Comparison of ENCODE assay signal across 11 cellular contexts in genomic region chr4:97153042-97153441, GRCh38.
DNase-seq lines count a peak whose midpoint lies in the region; ATAC-seq, FAIRE-seq and TF ChIP-seq lines count a peak whose summit lies in the region.
"Had no signal": no experiment of that assay in that cellular context is flagged by ENCODE, and none has a peak within 500 bp of the region (broad histone marks: within the 10 kb centered on the region; RNA-seq: fewer than 3 reads in every experiment).

No MANE protein-coding gene starts in this region.

- no peak overlapping the region for H3K27ac ChIP-seq in A673 (ENCODE audit: low read depth, low read length, poor library complexity, severe bottlenecking)
- H3K27ac ChIP-seq in hepatocyte, result no peak overlapping the region

- H3K9me2 ChIP-seq in hepatocyte (replicated peaks; ENCODE audit: insufficient read depth), result no peaks in the 10 kb centered on the region

- no peak overlapping the region for H3K27ac Mint-ChIP-seq in HFFc6
- H3K27ac Mint-ChIP-seq: CD4-positive, alpha-beta T cell; stimulated activated naive CD8-positive, alpha-beta T cell treated with anti-CD3 and anti-CD28 coated beads, Interleukin-15, Interleukin-2, amounts not matched to agents 100 ng/mL and 50 ng/mL, for 24 hours had no signal

- no peak overlapping the region for H3K4me2 ChIP-seq in hepatocyte

- H3K36me3 ChIP-seq in A673 (ENCODE audit: insufficient read depth, low read length, poor library complexity, severe bottlenecking) (no peaks in the 10 kb centered on the region), hepatocyte (replicated peaks; ENCODE audit: insufficient read depth, low read depth) (no peaks in the 10 kb centered on the region)

- no peaks in the 10 kb centered on the region for H3K27me3 ChIP-seq in A673 (replicated peaks; ENCODE audit: insufficient read depth, low read depth, low read length, poor library complexity)
- H3K27me3 ChIP-seq in hepatocyte, result no peaks in the 10 kb centered on the region

- no peaks in the 10 kb centered on the region for H3K79me2 ChIP-seq in hepatocyte

- peaks cover 31% of the 10 kb centered on the region for H3K9me3 Mint-ChIP-seq in HFFc6
- H3K9me3 Mint-ChIP-seq: CD4-positive, alpha-beta T cell; stimulated activated naive CD8-positive, alpha-beta T cell treated with anti-CD3 and anti-CD28 coated beads, Interleukin-15, Interleukin-2, amounts not matched to agents 100 ng/mL and 50 ng/mL, for 24 hours had no signal

- TF ChIP-seq CTCF in A673 (conservative IDR thresholded peaks at IDR 0.05; ENCODE audit: low read depth, low read length) (no peak), HFFc6 (IDR thresholded peaks at IDR 0.05) (peak; percentile 16; the same call in 1 of the 2 replicates), hepatocyte (IDR thresholded peaks at IDR 0.05; ENCODE audit: poor library complexity) (peak; percentile 59)

- in situ Hi-C loops in SK-MEL-5 (cut with HindIII; ENCODE audit: low pct_unique_long_range_greater_than_20kb, low sequenced_read_pairs), result no loop called here

- WGBS in hepatocyte (ENCODE audit: low lambda C conversion rate, missing lambda C conversion rate), result 86% methylated on average over 1 of the region's 1 CpG

- no peaks in the 10 kb centered on the region for H3K4me1 Mint-ChIP-seq in HFFc6 (ENCODE audit: low read depth)

- H3K36me3 Mint-ChIP-seq in HFFc6 (ENCODE audit: low read depth), result no peaks in the 10 kb centered on the region

- BruUV-seq in A673 (replicated peaks; lab: Mats Ljungman, UMichigan), result no TSS peak

- H3K4me3 ChIP-seq in A673 (ENCODE audit: low read depth, low read length, poor library complexity, severe bottlenecking) (no peak overlapping the region), hepatocyte (no peak overlapping the region)

- H4K20me1 ChIP-seq in hepatocyte (ENCODE audit: insufficient read depth, poor library complexity, severe bottlenecking), result no peaks in the 10 kb centered on the region

- no peak overlapping the region for H3K4me3 Mint-ChIP-seq in HFFc6
- H3K4me3 Mint-ChIP-seq: CD4-positive, alpha-beta T cell; stimulated activated naive CD8-positive, alpha-beta T cell treated with anti-CD3 and anti-CD28 coated beads, Interleukin-15, Interleukin-2, amounts not matched to agents 100 ng/mL and 50 ng/mL, for 24 hours had no signal

- peak; percentile 0 for DNase-seq in A673 (ENCODE audit: low spot score)
- DNase-seq in HFFc6, result no peak
- DNase-seq in SK-MEL-5 (ENCODE audit: low read depth, low spot score), result peak; percentile 6
- DNase-seq in hepatocyte (ENCODE audit: low spot score), result peak; percentile 50
- no peak for DNase-seq in urothelium cell line (ENCODE audit: low spot score)
- no peak for DNase-seq in left lobe of liver (ENCODE audit: low spot score)
- DNase-seq: CD4-positive, alpha-beta T cell; NCI-H2171 had no signal

- H3K4me1 ChIP-seq in A673 (ENCODE audit: insufficient read depth, low read length, poor library complexity, severe bottlenecking) (no peaks in the 10 kb centered on the region), hepatocyte (ENCODE audit: insufficient read depth) (no peaks in the 10 kb centered on the region)

- FAIRE-seq in urothelium cell line (lab: Jason Lieb, UNC), result no peak

- H2AFZ ChIP-seq in hepatocyte, result no peak overlapping the region

- no peaks in the 10 kb centered on the region for H3K9me3 ChIP-seq in A673 (ENCODE audit: low read depth, low read length, poor library complexity, severe bottlenecking)
- H3K9me3 ChIP-seq in hepatocyte (ENCODE audit: low read depth), result no peaks in the 10 kb centered on the region

- ATAC-seq in HG03520 (IDR thresholded peaks at IDR 0.05; ENCODE audit: unreplicated experiment) (no peak), left lobe of liver (no peak), GM21367 (IDR thresholded peaks at IDR 0.05; ENCODE audit: unreplicated experiment) (no peak)

- no peaks in the 10 kb centered on the region; the same call in 1 of the 2 replicates for H3K27me3 Mint-ChIP-seq in HFFc6 (ENCODE audit: insufficient read depth)
- H3K27me3 Mint-ChIP-seq: CD4-positive, alpha-beta T cell; stimulated activated naive CD8-positive, alpha-beta T cell treated with anti-CD3 and anti-CD28 coated beads, Interleukin-15, Interleukin-2, amounts not matched to agents 100 ng/mL and 50 ng/mL, for 24 hours had no signal

- CTCF ChIA-PET in A673 (lab: Charles Lee), result no interaction called here

- POLR2A ChIA-PET in A673 (lab: Charles Lee; ENCODE audit: low non-redundant PET), result no interaction called here

- intact Hi-C loops in A673 (cut with micrococcal nuclease; ENCODE audit: unreplicated experiment), result no loop called here

Comparison
In these comparisons a context has a peak if more than half of its experiments do, and no peak if none do; other contexts are left out.
1. DNase-seq: peak in A673 (single experiment), SK-MEL-5 (single experiment) and hepatocyte (single experiment); none in HFFc6 (single experiment), urothelium cell line (single experiment) and left lobe of liver (single experiment).